In the genomic region with DNA sequence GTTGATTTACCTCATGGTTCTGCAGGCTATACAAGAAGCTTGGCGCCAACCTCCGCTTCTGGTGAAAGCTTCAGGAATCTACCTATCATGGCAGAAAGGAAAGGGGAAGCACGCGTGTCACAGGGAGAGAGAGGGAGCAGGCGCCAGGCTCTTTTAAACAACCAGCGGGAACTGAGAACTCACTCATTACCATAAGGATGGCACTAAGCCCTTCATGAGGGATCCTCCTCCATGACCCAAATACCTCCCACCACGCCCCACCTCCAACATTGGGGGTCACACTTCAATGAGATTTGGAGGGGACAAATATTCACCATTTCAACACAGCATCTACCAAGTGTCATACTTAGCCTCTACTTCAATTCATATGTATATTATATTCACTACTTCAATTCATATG, we compare ENCODE assay signal across 24 cellular contexts. TPM values are rescaled to one million over a fixed set of nuclear protein-coding genes. Genes with fewer than 3 reads are reported as not detected.
DNase-seq lines count a peak whose midpoint lies in the region; FAIRE-seq and TF ChIP-seq lines count a peak whose summit lies in the region.
"Had no signal": no experiment of that assay in that cellular context is flagged by ENCODE, and none has a peak within 500 bp of the region (broad histone marks: within the 10 kb centered on the region; RNA-seq: fewer than 3 reads in every experiment).

No MANE protein-coding gene starts in this region.

- H2BK5ac ChIP-seq in mesendoderm (ENCODE audit: low read length): no peak overlapping the region

- H4K5ac ChIP-seq in mesendoderm (ENCODE audit: low read length): no peak overlapping the region

- H3K27me3 ChIP-seq in HUES48 (ENCODE audit: control insufficient read depth, insufficient read depth, low read length) (no peaks in the 10 kb centered on the region), endodermal cell (ENCODE audit: control insufficient read depth, insufficient read depth, low read length, poor library complexity, severe bottlenecking) (no peaks in the 10 kb centered on the region), mesendoderm (ENCODE audit: insufficient read depth, low read length, poor library complexity) (no peaks in the 10 kb centered on the region), ascending aorta (no peaks in the 10 kb centered on the region)

- no peaks in the 10 kb centered on the region for H3K27me3 Mint-ChIP-seq in endodermal cell (ENCODE audit: insufficient read depth)

- no peak overlapping the region for H2AK5ac ChIP-seq in mesendoderm (ENCODE audit: low read length)

- no peak overlapping the region for H2BK15ac ChIP-seq in mesendoderm (replicated peaks; ENCODE audit: low read depth)

- H3K9ac ChIP-seq in HUES48 (ENCODE audit: low read depth, low read length) (peak overlapping the region; percentile 64), endodermal cell (ENCODE audit: extremely low read depth, low read length, poor library complexity, severe bottlenecking) (no peak overlapping the region), mesendoderm (ENCODE audit: low read length) (no peak overlapping the region)
- H3K9ac ChIP-seq: BLaER1 treated with 17β-estradiol and CSF1 and Interleukin-3, amounts not matched to agents 10 nM and 100 nM had no signal

- H3K79me2 ChIP-seq in mesendoderm (ENCODE audit: control insufficient read depth, insufficient read depth, low read length): no peaks in the 10 kb centered on the region

- H3K79me1 ChIP-seq in mesendoderm (ENCODE audit: low read length): no peaks in the 10 kb centered on the region

- H3K4me1 Mint-ChIP-seq in endodermal cell: no peaks in the 10 kb centered on the region

- H3K56ac ChIP-seq in mesendoderm (ENCODE audit: low read length): no peak overlapping the region

- H3K4me3 ChIP-seq in HUES48 (ENCODE audit: low read depth, low read length) (peak overlapping the region; percentile 46), endodermal cell (ENCODE audit: low read length) (no peak overlapping the region), mesendoderm (ENCODE audit: low read length) (no peak overlapping the region), ascending aorta (no peak overlapping the region)
- H3K4me3 ChIP-seq: BLaER1 treated with 17β-estradiol and CSF1 and Interleukin-3, amounts not matched to agents 10 nM and 100 nM had no signal

- no peak overlapping the region for H3K18ac ChIP-seq in mesendoderm (ENCODE audit: low read length)

- no peak for DNase-seq in GM19239 (ENCODE audit: insufficient read length, low spot score)
- DNase-seq in endodermal cell: peak; percentile 66
- peak; percentile 5 for DNase-seq in mesendoderm
- DNase-seq in glomerular visceral epithelial cell (ENCODE audit: extremely low spot score): no peak
- no peak for DNase-seq in ascending aorta (ENCODE audit: low spot score in 2 of 2)
- no peak for DNase-seq in activated CD4-positive, alpha-beta T cell treated with anti-CD3 and anti-CD28 coated beads, Interleukin-2, amount 50 U/mL, for 4 hours
- DNase-seq: CD4-positive, alpha-beta T cell; COR-L47; GF-D8; NCI-H1048; NCI-H1417; NCI-H1694; NCI-H2029 treated with DMSO at 0.1 percent for 48 hours; NCI-H2171; NCI-H226; NCI-H510A; NCI-H69; SHP77 had no signal

- intact Hi-C loops in ascending aorta (cut with DNase I): no loop called here

- H3K27ac Mint-ChIP-seq in endodermal cell: no peak overlapping the region
- H3K27ac Mint-ChIP-seq: CD4-positive, alpha-beta T cell had no signal

- H3K4ac ChIP-seq in mesendoderm (ENCODE audit: low read depth, low read length): no peak overlapping the region

- no peak overlapping the region for H2BK120ac ChIP-seq in mesendoderm (ENCODE audit: low read depth, low read length)

- no peak overlapping the region for H3K4me2 ChIP-seq in mesendoderm (ENCODE audit: low read length)
- H3K4me2 ChIP-seq: BLaER1 treated with 17β-estradiol and CSF1 and Interleukin-3, amounts not matched to agents 10 nM and 100 nM had no signal

- no peak overlapping the region for H3K23ac ChIP-seq in mesendoderm (ENCODE audit: low read length)

- no peak overlapping the region for H4K8ac ChIP-seq in mesendoderm (ENCODE audit: low read depth, low read length)

- peaks cover 18% of the 10 kb centered on the region for H3K9me3 Mint-ChIP-seq in endodermal cell
- H3K9me3 Mint-ChIP-seq: CD4-positive, alpha-beta T cell had no signal

- H3K36me3 ChIP-seq in HUES48 (ENCODE audit: control insufficient read depth, insufficient read depth, low read length) (no peaks in the 10 kb centered on the region), endodermal cell (ENCODE audit: control insufficient read depth, insufficient read depth, low read length) (no peaks in the 10 kb centered on the region), mesendoderm (ENCODE audit: control insufficient read depth, insufficient read depth, low read length) (no peaks in the 10 kb centered on the region), ascending aorta (no peaks in the 10 kb centered on the region)
- H3K36me3 ChIP-seq: BLaER1 treated with 17β-estradiol and CSF1 and Interleukin-3, amounts not matched to agents 10 nM and 100 nM had no signal

- TF ChIP-seq CTCF in endodermal cell (conservative IDR thresholded peaks at IDR 0.05) (no peak), ascending aorta (IDR thresholded peaks at IDR 0.05) (no peak)

- H3K4me1 ChIP-seq in HUES48 (ENCODE audit: control insufficient read depth, insufficient read depth, low read length) (peaks cover 47% of the 10 kb centered on the region), endodermal cell (ENCODE audit: control insufficient read depth, insufficient read depth, low read length) (no peaks in the 10 kb centered on the region), mesendoderm (ENCODE audit: control insufficient read depth, low read depth, low read length) (no peaks in the 10 kb centered on the region), ascending aorta (no peaks in the 10 kb centered on the region)
- H3K4me1 ChIP-seq: BLaER1 treated with 17β-estradiol and CSF1 and Interleukin-3, amounts not matched to agents 10 nM and 100 nM had no signal

- H3K36me3 Mint-ChIP-seq in endodermal cell (ENCODE audit: low read depth): no peaks in the 10 kb centered on the region

- H3K4me3 Mint-ChIP-seq in endodermal cell: no peak overlapping the region
- H3K4me3 Mint-ChIP-seq: CD4-positive, alpha-beta T cell had no signal

- peak overlapping the region; percentile 76 for H3K27ac ChIP-seq in HUES48 (ENCODE audit: low read depth, low read length)
- H3K27ac ChIP-seq in endodermal cell (ENCODE audit: low read depth, low read length): no peak overlapping the region
- no peak overlapping the region for H3K27ac ChIP-seq in mesendoderm (ENCODE audit: low read depth, low read length)
- no peak overlapping the region for H3K27ac ChIP-seq in ascending aorta
- H3K27ac ChIP-seq: BLaER1 treated with 17β-estradiol and CSF1 and Interleukin-3, amounts not matched to agents 10 nM and 100 nM; RWPE1 had no signal

- peak; percentile 31 for FAIRE-seq in GM19239 (lab: Jason Lieb, UNC)
- FAIRE-seq: A204.1, GM12891 had no signal

- H3K9me3 ChIP-seq in HUES48 (ENCODE audit: control insufficient read depth, insufficient read depth, low read length): no peaks in the 10 kb centered on the region
- no peaks in the 10 kb centered on the region for H3K9me3 ChIP-seq in endodermal cell (ENCODE audit: control insufficient read depth, low read length)
- H3K9me3 ChIP-seq in ascending aorta: no peaks in the 10 kb centered on the region
- H3K9me3 ChIP-seq: BLaER1 treated with 17β-estradiol and CSF1 and Interleukin-3, amounts not matched to agents 10 nM and 100 nM had no signal

- 32% methylated on average over 5 of the region's 7 CpGs; no CpG with 5 or more reads in 1 of the 2 experiments for WGBS in endodermal cell (ENCODE audit: insufficient coverage in 1 of 2, insufficient read length in 1 of 2), 2 experiments
- no CpG with 5 or more reads among the region's 7 CpGs for WGBS in mesendoderm (ENCODE audit: extremely low coverage, insufficient coverage, low lambda C conversion rate)

RNA-seq across cellular contexts. Expression of a gene that starts 18.8 kb away (rescaled TPM):
- 1 to 10 TPM; 4.0 to 5.5 TPM for total RNA-seq in endodermal cell
- 1.7 TPM for polyA plus RNA-seq in endodermal cell (2013, experiment 1 of 2)
- polyA plus RNA-seq in endodermal cell (2013, experiment 2 of 2): 1.7 TPM
- 3.4 TPM for polyA plus RNA-seq in mesendoderm (2013, experiment 1 of 2)
- polyA plus RNA-seq in mesendoderm (2013, experiment 2 of 2): 3.7 TPM
- 7.1 TPM for total RNA-seq in ascending aorta

RNA-seq across cellular contexts. Expression of a gene that starts 57.2 kb away (rescaled TPM):
- total RNA-seq in endodermal cell: 1 to 10 TPM in 1 of 2 donors, under 1 TPM in 1; 0.48 to 1.1 TPM
- 0.89 TPM for polyA plus RNA-seq in endodermal cell (2013, experiment 1 of 2)
- polyA plus RNA-seq in endodermal cell (2013, experiment 2 of 2): 0.50 TPM
- 0.38 TPM for polyA plus RNA-seq in mesendoderm (2013, experiment 1 of 2)
- 0.36 TPM for polyA plus RNA-seq in mesendoderm (2013, experiment 2 of 2)
- total RNA-seq in ascending aorta: 0.32 TPM
- total RNA-seq: CD4-positive, alpha-beta T cell; T-helper 1 cell treated with Interleukin-12 subunit alpha and Interleukin-12 subunit beta and Interleukin-4 antibody, amounts not matched to agents 30 ng/mL and 1 ng/mL, for 36 hours had no signal

Comparison
In these comparisons a context has a peak if more than half of its experiments do, and no peak if none do; other contexts are left out.
1. DNase-seq: peak in endodermal cell (single experiment) and mesendoderm (single experiment); none in GM19239 (single experiment), glomerular visceral epithelial cell (single experiment), ascending aorta (0 of 2) and activated CD4-positive, alpha-beta T cell treated with anti-CD3 and anti-CD28 coated beads, Interleukin-2, amount 50 U/mL, for 4 hours (0 of 2).